Comparison of ENCODE assay signal across 22 cellular contexts in genomic region chr14:99902925-99903324, GRCh38.
DNase-seq lines count a peak whose midpoint lies in the region; ATAC-seq, FAIRE-seq and TF ChIP-seq lines count a peak whose summit lies in the region.
"Had no signal": no experiment of that assay in that cellular context is flagged by ENCODE, and none has a peak within 500 bp of the region (broad histone marks: within the 10 kb centered on the region; RNA-seq: fewer than 3 reads in every experiment).

No MANE protein-coding gene starts in this region.

- peaks cover 34% of the 10 kb centered on the region for H3K9me3 ChIP-seq in endodermal cell (ENCODE audit: control insufficient read depth, low read length)
- H3K9me3 ChIP-seq: A549, Caco-2 had no signal

- peak; percentile 3 for DNase-seq in NAMALWA (ENCODE audit: low spot score)
- DNase-seq in endodermal cell = no peak
- DNase-seq in dorsolateral prefrontal cortex = no peak
- DNase-seq in HUDEP-2 (lab: John Stamatoyannopoulos, UW; ENCODE audit: unreplicated experiment in 76 of 76) = no peak
- DNase-seq in activated T-cell treated with anti-CD3 and anti-CD28 coated beads, Interleukin-2, amount 50 U/mL, for 4 hours = no peak
- DNase-seq: AML-193; Caco-2; Calu3; CD4-positive, alpha-beta T cell; CD8-positive, alpha-beta T cell; DMS79 treated with DMSO at 0.1 percent for 48 hours; GDM1 had no signal

- H3K9ac ChIP-seq in endodermal cell (ENCODE audit: extremely low read depth, low read length, poor library complexity, severe bottlenecking) = no peak overlapping the region
- H3K9ac ChIP-seq: BLaER1 treated with 17β-estradiol and CSF1 and Interleukin-3, amounts not matched to agents 10 nM and 100 nM had no signal

- peak; percentile 80 for FAIRE-seq in G401.6 (lab: Jason Lieb, UNC)
- FAIRE-seq: A549, D721Med, GM12878, GM12892, GM18507 had no signal

- no peaks in the 10 kb centered on the region for H3K27me3 Mint-ChIP-seq in endodermal cell (ENCODE audit: insufficient read depth)
- H3K27me3 Mint-ChIP-seq in activated T-cell treated with anti-CD3 and anti-CD28 coated beads, Interleukin-2, amount 50 U/mL, for 4 hours (ENCODE audit: low read depth) = peaks cover 7% of the 10 kb centered on the region

- peaks cover 67% of the 10 kb centered on the region for H3K36me3 Mint-ChIP-seq in endodermal cell (ENCODE audit: low read depth)
- H3K36me3 Mint-ChIP-seq in activated T-cell treated with anti-CD3 and anti-CD28 coated beads, Interleukin-2, amount 50 U/mL, for 4 hours (ENCODE audit: insufficient read depth) = no peaks in the 10 kb centered on the region
- H3K36me3 Mint-ChIP-seq: CD8-positive, alpha-beta T cell had no signal

- TF ChIP-seq CTCF in endodermal cell (conservative IDR thresholded peaks at IDR 0.05) (no peak), dorsolateral prefrontal cortex (IDR thresholded peaks at IDR 0.05 in 54 of 56, conservative IDR thresholded peaks at IDR 0.05 in 2 of 56; ENCODE audit: low read depth in 1 of 56, partially characterized antibody in 56 of 56) (no peak)

- H3K27ac ChIP-seq in endodermal cell (ENCODE audit: low read depth, low read length) (no peak overlapping the region), dorsolateral prefrontal cortex (no peak overlapping the region)
- H3K27ac ChIP-seq: 22Rv1; A549; BLaER1 treated with 17β-estradiol and CSF1 and Interleukin-3, amounts not matched to agents 10 nM and 100 nM; C4-2B had no signal

- H3K4me3 ChIP-seq in endodermal cell (ENCODE audit: low read length) (peak overlapping the region; percentile 47), dorsolateral prefrontal cortex (no peak overlapping the region)
- H3K4me3 ChIP-seq: A549; BLaER1 treated with 17β-estradiol and CSF1 and Interleukin-3, amounts not matched to agents 10 nM and 100 nM; GM12878 had no signal

- H3K4me3 Mint-ChIP-seq in endodermal cell = no peak overlapping the region
- no peak overlapping the region for H3K4me3 Mint-ChIP-seq in activated T-cell treated with anti-CD3 and anti-CD28 coated beads, Interleukin-2, amount 50 U/mL, for 4 hours
- H3K4me3 Mint-ChIP-seq: B cell; CD4-positive, alpha-beta T cell; CD8-positive, alpha-beta T cell had no signal

- no peaks in the 10 kb centered on the region for H3K27me3 ChIP-seq in endodermal cell (ENCODE audit: control insufficient read depth, insufficient read depth, low read length, poor library complexity, severe bottlenecking)
- no peaks in the 10 kb centered on the region for H3K27me3 ChIP-seq in dorsolateral prefrontal cortex
- H3K27me3 ChIP-seq: BLaER1 treated with 17β-estradiol and CSF1 and Interleukin-3, amounts not matched to agents 10 nM and 100 nM had no signal

- no peak for ATAC-seq in activated T-cell treated with anti-CD3 and anti-CD28 coated beads, Interleukin-2, amount 50 U/mL, for 4 hours
- ATAC-seq: A549; CD8-positive, alpha-beta T cell; GM12878 had no signal

- peaks cover 25% of the 10 kb centered on the region for H3K9me3 Mint-ChIP-seq in endodermal cell
- H3K9me3 Mint-ChIP-seq in activated T-cell treated with anti-CD3 and anti-CD28 coated beads, Interleukin-2, amount 50 U/mL, for 4 hours = peaks cover 4% of the 10 kb centered on the region

- H3K4me1 ChIP-seq in endodermal cell (ENCODE audit: control insufficient read depth, insufficient read depth, low read length) = no peaks in the 10 kb centered on the region
- H3K4me1 ChIP-seq: A549; BLaER1 treated with 17β-estradiol and CSF1 and Interleukin-3, amounts not matched to agents 10 nM and 100 nM; Caco-2 had no signal

- H3K27ac Mint-ChIP-seq in endodermal cell = no peak overlapping the region
- H3K27ac Mint-ChIP-seq: B cell; CD4-positive, alpha-beta T cell; CD8-positive, alpha-beta T cell had no signal

- peaks cover 49% of the 10 kb centered on the region for H3K36me3 ChIP-seq in endodermal cell (ENCODE audit: control insufficient read depth, insufficient read depth, low read length)
- H3K36me3 ChIP-seq: BLaER1 treated with 17β-estradiol and CSF1 and Interleukin-3, amounts not matched to agents 10 nM and 100 nM had no signal

- no peaks in the 10 kb centered on the region for H3K4me1 Mint-ChIP-seq in endodermal cell
- no peaks in the 10 kb centered on the region for H3K4me1 Mint-ChIP-seq in activated T-cell treated with anti-CD3 and anti-CD28 coated beads, Interleukin-2, amount 50 U/mL, for 4 hours (ENCODE audit: low read depth)
- H3K4me1 Mint-ChIP-seq: B cell had no signal

- intact Hi-C loops in dorsolateral prefrontal cortex (cut with DNase I) = no loop called here
